In genomic region chr12:76871082-76871481, GRCh38 we compare ENCODE assay signal across 22 cellular contexts.
"Had no signal": no experiment of that assay in that cellular context is flagged by ENCODE, and none has a peak within 500 bp of the region (broad histone marks: within the 10 kb centered on the region; RNA-seq: fewer than 3 reads in every experiment).

No MANE protein-coding gene starts in this region.

- FAIRE-seq: endometrium, kidney, urothelium cell line had no signal

- H3K27ac Mint-ChIP-seq: nephron progenitor cell had no signal

- H3K9me3 Mint-ChIP-seq: naive B cell had no signal

- H3K4me3 Mint-ChIP-seq: naive B cell, nephron progenitor cell had no signal

- H3K4me1 ChIP-seq: parathyroid adenoma, prostate gland, right lobe of liver had no signal

- H3K4me3 ChIP-seq: left ventricle myocardium inferior, lung, prostate gland, right lobe of liver, spleen, stomach had no signal

- ATAC-seq: foreskin keratinocyte, left cardiac atrium, right lobe of liver had no signal

- H3K27ac ChIP-seq: dorsolateral prefrontal cortex, epithelial cell of prostate, foreskin keratinocyte, left ventricle myocardium inferior, parathyroid adenoma, prostate gland, right lobe of liver, spleen, stomach had no signal

- DNase-seq: cortex of kidney; dorsolateral prefrontal cortex; effector memory CD4-positive, alpha-beta T cell; foreskin keratinocyte; kidney; left cardiac atrium; left ventricle myocardium inferior; mesenchymal stem cell; naive B cell; nephron progenitor cell; right lobe of liver; spleen; stimulated activated naive CD4-positive, alpha-beta T cell; stomach; substantia nigra; trophoblast cell had no signal

- H3K36me3 Mint-ChIP-seq: naive B cell had no signal

- H3K36me3 ChIP-seq: left ventricle myocardium inferior, prostate gland, right lobe of liver, spleen, stomach had no signal

- H3K9me3 ChIP-seq: left ventricle myocardium inferior, prostate gland, spleen, stomach had no signal

- H3K27me3 ChIP-seq: dorsolateral prefrontal cortex, foreskin keratinocyte, right lobe of liver, stomach had no signal
